Comparison of ENCODE assay signal across 10 cellular contexts in genomic region chr16:87043273-87044030, GRCh38.
DNase-seq lines count a peak whose midpoint lies in the region; ATAC-seq and TF ChIP-seq lines count a peak whose summit lies in the region.
"Had no signal": no experiment of that assay in that cellular context is flagged by ENCODE, and none has a peak within 500 bp of the region (broad histone marks: within the 10 kb centered on the region; RNA-seq: fewer than 3 reads in every experiment).

No MANE protein-coding gene starts in this region.

- no peaks in the 10 kb centered on the region for H3K27me3 ChIP-seq in body of pancreas
- peaks cover 0 to 14% (median 0%) of the 10 kb centered on the region in 7 donors for H3K27me3 ChIP-seq in heart right ventricle
- peaks cover 0 to 73% (median 0%) of the 10 kb centered on the region in 4 donors for H3K27me3 ChIP-seq in esophagus squamous epithelium
- H3K27me3 ChIP-seq in PC-9 (ENCODE audit: insufficient read depth, low read depth) = peaks cover 89% of the 10 kb centered on the region

- H2AFZ ChIP-seq in PC-9 = no peak overlapping the region

- H3K4me3 ChIP-seq in HEK293 (ENCODE audit: low read depth, low read length) = no peak overlapping the region
- H3K4me3 ChIP-seq in body of pancreas = no peak overlapping the region
- H3K4me3 ChIP-seq in heart right ventricle = peak overlapping the region in 3 of 10 donors; percentile 13 to 32 (median 17)
- no peak overlapping the region for H3K4me3 ChIP-seq in esophagus squamous epithelium
- no peak overlapping the region for H3K4me3 ChIP-seq in PC-9

- H3K36me3 ChIP-seq in HEK293 (ENCODE audit: control insufficient read depth in 2 of 2, insufficient read depth in 1 of 2, low read length in 2 of 2) (no peaks in the 10 kb centered on the region), body of pancreas (replicated peaks in 1 of 2; ENCODE audit: insufficient read depth in 1 of 2, low read depth in 2 of 2) (no peaks in the 10 kb centered on the region), heart right ventricle (no peaks in the 10 kb centered on the region), esophagus squamous epithelium (no peaks in the 10 kb centered on the region), PC-9 (ENCODE audit: low read depth) (no peaks in the 10 kb centered on the region)

- 13 to 18% methylated on average over 16 to 19 of the region's 19 CpGs for WGBS in body of pancreas, 2 donors
- 22 to 26% methylated on average over 19 of the region's 19 CpGs for WGBS in heart right ventricle, 2 donors
- WGBS in esophagus squamous epithelium, 2 donors = 22 to 34% methylated on average over 13 to 18 of the region's 19 CpGs

- H3K4me1 ChIP-seq in HEK293 (ENCODE audit: control insufficient read depth, insufficient read depth, low read length) (peaks cover 9% of the 10 kb centered on the region), body of pancreas (peaks cover 34% of the 10 kb centered on the region), heart right ventricle (peaks cover 0 to 20% (median 16%) of the 10 kb centered on the region in 9 donors), esophagus squamous epithelium (peaks cover 0 to 10% (median 6%) of the 10 kb centered on the region in 3 donors), PC-9 (replicated peaks; ENCODE audit: insufficient read depth) (no peaks in the 10 kb centered on the region)

- intact Hi-C loops in body of pancreas (cut with DNase I) = no loop called here
- intact Hi-C loops in heart right ventricle (cut with DNase I) = loop anchor here in 1 of 10 donors (10.0 kb wide), 1 partner anchor 159 kb away; no protein-coding TSS in a partner anchor
- intact Hi-C loops in esophagus squamous epithelium (cut with DNase I) = no loop called here
- intact Hi-C loops in PC-9 (cut with micrococcal nuclease; ENCODE audit: unreplicated experiment) = no loop called here

- no peak overlapping the region for H3K27ac ChIP-seq in HEK293 (ENCODE audit: extremely low read depth, low read depth, low read length)
- H3K27ac ChIP-seq in body of pancreas = no peak overlapping the region
- H3K27ac ChIP-seq in heart right ventricle = peak overlapping the region in 7 of 10 donors; percentile 31 to 65 (median 40)
- H3K27ac ChIP-seq in esophagus squamous epithelium = no peak overlapping the region
- H3K27ac ChIP-seq in PC-9 = no peak overlapping the region
- H3K27ac ChIP-seq: epithelial cell of prostate had no signal

- DNase-seq in body of pancreas (peak in 3 of 4 donors; percentile 35 to 41 (median 39)), heart right ventricle (peak in 1 of 2 donors; percentile 33), putamen (ENCODE audit: low spot score) (peak; percentile 60), esophagus squamous epithelium (lab: John Stamatoyannopoulos, UW) (no peak), PC-9 (no peak)
- no peak for DNase-seq in activated CD4-positive, alpha-beta T cell treated with anti-CD3 and anti-CD28 coated beads, Interleukin-2, amount 50 U/mL, for 1 hour
- DNase-seq: naive B cell had no signal

- H3K4me2 ChIP-seq in PC-9 = no peak overlapping the region

- no peak for TF ChIP-seq POLR2A in body of pancreas (IDR thresholded peaks at IDR 0.05)
- TF ChIP-seq POLR2A in esophagus squamous epithelium (IDR thresholded peaks at IDR 0.05) = no peak

- no TSS peak for BruUV-seq in PC-9 (replicated peaks; lab: Mats Ljungman, UMichigan)

- ATAC-seq in body of pancreas = peak; percentile 56
- ATAC-seq in heart right ventricle = peak; percentile 50 to 87 (median 66)
- ATAC-seq in HG03469 (IDR thresholded peaks at IDR 0.05; ENCODE audit: unreplicated experiment) = no peak

- no peaks in the 10 kb centered on the region for H3K79me2 ChIP-seq in PC-9 (ENCODE audit: low read depth)

- no peaks in the 10 kb centered on the region for H4K20me1 ChIP-seq in PC-9 (ENCODE audit: insufficient read depth)

- no peaks in the 10 kb centered on the region for H3K9me2 ChIP-seq in PC-9 (ENCODE audit: insufficient read depth)

- H3F3A ChIP-seq in PC-9 (ENCODE audit: insufficient read depth, low read depth) = no peaks in the 10 kb centered on the region

- CTCF ChIA-PET in HEK293 (lab: Yijun Ruan, JAX) = interaction anchor here (0.5 to 2.7 kb wide), 10 partner anchors 17 to 480 kb away, joined by 3 to 9 read pairs (median 4); no protein-coding TSS in a partner anchor
- CTCF ChIA-PET in PC-9 (lab: Charles Lee) = no interaction called here

- H3K9me3 ChIP-seq in HEK293 (ENCODE audit: control insufficient read depth, insufficient read depth, low read depth, low read length) = no peaks in the 10 kb centered on the region
- H3K9me3 ChIP-seq in body of pancreas = no peaks in the 10 kb centered on the region
- no peaks in the 10 kb centered on the region for H3K9me3 ChIP-seq in heart right ventricle
- H3K9me3 ChIP-seq in esophagus squamous epithelium = no peaks in the 10 kb centered on the region
- no peaks in the 10 kb centered on the region for H3K9me3 ChIP-seq in PC-9 (ENCODE audit: insufficient read depth, low read depth)

- POLR2A ChIA-PET in HEK293 (lab: Yijun Ruan, JAX) = no interaction called here
- POLR2A ChIA-PET in PC-9 (lab: Charles Lee; ENCODE audit: unreplicated experiment) = no interaction called here

- no peak for TF ChIP-seq CTCF in HEK293 (tag by site-specific recombination; IDR thresholded peaks at IDR 0.05)
- TF ChIP-seq CTCF in body of pancreas (IDR thresholded peaks at IDR 0.05) = no peak
- no peak for TF ChIP-seq CTCF in heart right ventricle (IDR thresholded peaks at IDR 0.05)
- no peak for TF ChIP-seq CTCF in esophagus squamous epithelium (IDR thresholded peaks at IDR 0.05)
- no peak for TF ChIP-seq CTCF in PC-9 (conservative IDR thresholded peaks at IDR 0.05)

TF ChIP-seq in HEK293, 187 proteins besides CTCF, POLR2A, EP300 and RAD21 (continues in another document):
- no peak for TF ChIP-seq ZNF433 (tag by site-specific recombination; IDR thresholded peaks at IDR 0.05; ENCODE audit: low read depth)
- TF ChIP-seq ZNF707 (tag by site-specific recombination; IDR thresholded peaks at IDR 0.05) = no peak
- TF ChIP-seq RBAK (tag by site-specific recombination; IDR thresholded peaks at IDR 0.05) = no peak
- peak; percentile 67 for TF ChIP-seq ZNF341 (tag by site-specific recombination; IDR thresholded peaks at IDR 0.05; ENCODE audit: low read depth)
- no peak for TF ChIP-seq ZNF645 (tag by site-specific recombination; IDR thresholded peaks at IDR 0.05)
- no peak for TF ChIP-seq KLF10 (tag by site-specific recombination; IDR thresholded peaks at IDR 0.05)
- TF ChIP-seq EGR2 (tag by site-specific recombination; IDR thresholded peaks at IDR 0.05; ENCODE audit: low read depth) = 0 out of 2 replicates have a peak, but pooled peaks have one; percentile 23
- TF ChIP-seq PRDM10 (tag by site-specific recombination; IDR thresholded peaks at IDR 0.05) = peak; percentile 18; the same call in 1 of the 2 replicates
- TF ChIP-seq ATF2 (tag by site-specific recombination; IDR thresholded peaks at IDR 0.05; ENCODE audit: low read depth) = no peak

Comparison
In these comparisons a context has a peak if more than half of its experiments do, and no peak if none do; other contexts are left out.
1. H3K27ac ChIP-seq: peak in heart right ventricle (7 of 10); none in HEK293 (single experiment), body of pancreas (0 of 4), esophagus squamous epithelium (0 of 4) and PC-9 (single experiment).
2. DNase-seq: peak in body of pancreas (3 of 4) and putamen (single experiment); none in activated CD4-positive, alpha-beta T cell treated with anti-CD3 and anti-CD28 coated beads, Interleukin-2, amount 50 U/mL, for 1 hour (single experiment), esophagus squamous epithelium (single experiment) and PC-9 (0 of 2).